23 cellular contexts compared by ENCODE assay signal in genomic region chr15:74825895-74826294, GRCh38. TPM values are rescaled to one million over a fixed set of nuclear protein-coding genes. Genes with fewer than 3 reads are reported as not detected.
"Had no signal": no experiment of that assay in that cellular context is flagged by ENCODE, and none has a peak within 500 bp of the region (broad histone marks: within the 10 kb centered on the region; RNA-seq: fewer than 3 reads in every experiment).

No MANE protein-coding gene starts in this region.

- H3K36me3 ChIP-seq: ascending aorta, cardiac muscle cell, colonic mucosa, gastroesophageal sphincter, sigmoid colon, stomach, thyroid gland, upper lobe of left lung, vagina had no signal

- FAIRE-seq: kidney, small intestine had no signal

- H3K4me3 ChIP-seq: ascending aorta, cardiac muscle cell, colonic mucosa, gastroesophageal sphincter, sigmoid colon, stomach, thyroid gland, upper lobe of left lung, vagina had no signal

- H3K4me1 ChIP-seq: ascending aorta, colonic mucosa, vagina had no signal

- H3K27me3 ChIP-seq: thyroid gland, vagina had no signal

- DNase-seq: cerebellar nuclear complex, colonic mucosa, kidney, occipital lobe, sigmoid colon, small intestine had no signal

- ATAC-seq: activated CD4-positive, CD25-positive, alpha-beta regulatory T cell treated with anti-CD3 and anti-CD28 coated beads, Interleukin-2, amount 50 U/mL, for 24 hours had no signal

- H3K27ac ChIP-seq: ascending aorta, cardiac muscle cell, colonic mucosa, gastroesophageal sphincter, sigmoid colon, stomach, thyroid gland, upper lobe of left lung, vagina had no signal

- H3K9me3 ChIP-seq: ascending aorta, colonic mucosa, gastroesophageal sphincter, sigmoid colon, stomach, thyroid gland, upper lobe of left lung, vagina had no signal

RNA-seq across cellular contexts. Expression of gene CPLX3, which starts 0.5 kb away (rescaled TPM):
- total RNA-seq: activated CD4-positive, alpha-beta memory T cell treated with anti-CD3 and anti-CD28 coated beads for 36 hours; activated CD8-positive, alpha-beta memory T cell treated with anti-CD3 and anti-CD28 coated beads for 36 hours; ascending aorta; cardiac muscle cell; colonic mucosa; dermis microvascular lymphatic vessel endothelial cell; fibroblast of lung; fibroblast of villous mesenchyme; gastroesophageal sphincter; kidney; mesothelial cell of epicardium; thyroid gland; upper lobe of left lung; vagina had no signal
- polyA plus RNA-seq: cardiac muscle cell; fibroblast of lung; immature natural killer cell; naive thymus-derived CD4-positive, alpha-beta T cell had no signal

RNA-seq across cellular contexts. Expression of gene LMAN1L, which starts 13.3 kb away (rescaled TPM):
- total RNA-seq: activated CD4-positive, alpha-beta memory T cell treated with anti-CD3 and anti-CD28 coated beads for 36 hours; ascending aorta; cardiac muscle cell; colonic mucosa; dermis microvascular lymphatic vessel endothelial cell; fibroblast of lung; fibroblast of villous mesenchyme; kidney; occipital lobe; vagina had no signal
- polyA plus RNA-seq: cardiac muscle cell; fibroblast of lung; immature natural killer cell; naive thymus-derived CD4-positive, alpha-beta T cell; neural cell; stomach had no signal
